Comparison of ENCODE assay signal across 1 cellular context in the genomic region with DNA sequence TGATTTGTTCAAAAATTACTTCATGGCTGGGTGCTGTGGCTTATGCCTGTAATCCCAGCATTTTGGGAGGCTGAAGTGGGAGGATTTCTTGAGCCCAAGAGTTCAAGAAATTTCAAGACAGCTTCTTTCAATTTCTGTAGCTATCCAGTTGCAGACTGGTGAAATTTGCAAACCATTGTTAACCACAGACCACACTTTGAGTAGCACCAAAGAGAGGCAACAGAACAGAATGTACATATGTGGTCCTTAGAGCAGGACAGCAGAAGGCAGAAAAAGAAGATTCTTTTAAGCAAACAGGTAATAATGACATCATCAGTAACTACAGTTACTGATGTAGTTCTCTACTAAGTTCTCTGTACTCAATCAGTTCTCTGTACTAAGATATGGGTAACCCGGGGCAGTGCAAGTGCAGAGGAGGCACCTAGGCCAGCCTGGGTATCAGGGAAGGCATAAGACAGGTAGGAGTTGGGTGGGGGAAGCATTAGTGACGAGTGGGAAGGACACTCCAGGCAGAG.
A peak's percentile ranks its signal among the peaks of the same experiment; 100 is the strongest.
TF ChIP-seq lines count a peak whose summit lies in the region.

No MANE protein-coding gene starts in this region.

TF ChIP-seq in HepG2, 621 proteins besides CTCF, POLR2A, EP300 and RAD21:
- no peak for TF ChIP-seq DNMT1 (CRISPR knock-in tag; IDR thresholded peaks at IDR 0.05)
- TF ChIP-seq, protein P1, sequence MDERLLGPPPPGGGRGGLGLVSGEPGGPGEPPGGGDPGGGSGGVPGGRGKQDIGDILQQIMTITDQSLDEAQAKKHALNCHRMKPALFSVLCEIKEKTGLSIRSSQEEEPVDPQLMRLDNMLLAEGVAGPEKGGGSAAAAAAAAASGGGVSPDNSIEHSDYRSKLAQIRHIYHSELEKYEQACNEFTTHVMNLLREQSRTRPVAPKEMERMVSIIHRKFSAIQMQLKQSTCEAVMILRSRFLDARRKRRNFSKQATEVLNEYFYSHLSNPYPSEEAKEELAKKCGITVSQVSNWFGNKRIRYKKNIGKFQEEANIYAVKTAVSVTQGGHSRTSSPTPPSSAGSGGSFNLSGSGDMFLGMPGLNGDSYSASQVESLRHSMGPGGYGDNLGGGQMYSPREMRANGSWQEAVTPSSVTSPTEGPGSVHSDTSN (CRISPR knock-in tag; IDR thresholded peaks at IDR 0.05) = no peak
- TF ChIP-seq ATF7 (IDR thresholded peaks at IDR 0.05) = peak; percentile 96
- no peak for TF ChIP-seq ATF7 (CRISPR knock-in tag; IDR thresholded peaks at IDR 0.05)
